1 cellular context compared by ENCODE assay signal in genomic region chr4:13990596-13991589, GRCh38.
TF ChIP-seq lines count a peak whose summit lies in the region.

No MANE protein-coding gene starts in this region.

TF ChIP-seq in IMR-90, 13 proteins besides CTCF, POLR2A, EP300 and RAD21 (continued from another document):
- no peak for TF ChIP-seq RFX5 (IDR thresholded peaks at IDR 0.05; ENCODE audit: low read depth, low read length)
